In genomic region chr7:26361637-26362036, GRCh38 we compare ENCODE assay signal across 23 cellular contexts.
DNase-seq lines count a peak whose midpoint lies in the region; ATAC-seq, FAIRE-seq and TF ChIP-seq lines count a peak whose summit lies in the region.
"Had no signal": no experiment of that assay in that cellular context is flagged by ENCODE, and none has a peak within 500 bp of the region (broad histone marks: within the 10 kb centered on the region; RNA-seq: fewer than 3 reads in every experiment).

No MANE protein-coding gene starts in this region.

- FAIRE-seq in urothelium cell line (lab: Jason Lieb, UNC), result peak; percentile 74
- FAIRE-seq: A204.1, GM12891, GM19239 had no signal

- ATAC-seq in stimulated activated memory B cell treated with anti-CD40 and anti-IgM and Interleukin-4, amounts not matched to agents 10 μg/mL and 1 μg/mL and 100 μg/mL, for 72 hours, result no peak
- ATAC-seq in GM21390 (IDR thresholded peaks at IDR 0.05; ENCODE audit: unreplicated experiment), result no peak
- no peak for ATAC-seq in HG03097 (IDR thresholded peaks at IDR 0.05; ENCODE audit: low FRiP score, unreplicated experiment)
- ATAC-seq: HCT116 had no signal

- no peak for TF ChIP-seq CTCF in VCaP (conservative IDR thresholded peaks at IDR 0.05)

- H3K27ac Mint-ChIP-seq in stimulated activated memory B cell treated with anti-CD40 and anti-IgM and Interleukin-4, amounts not matched to agents 10 μg/mL and 1 μg/mL and 100 μg/mL, for 72 hours, result peak overlapping the region; percentile 24
- H3K27ac Mint-ChIP-seq: CD4-positive, CD25-positive, alpha-beta regulatory T cell; HFFc6 had no signal

- H3K27me3 Mint-ChIP-seq in stimulated activated memory B cell treated with anti-CD40 and anti-IgM and Interleukin-4, amounts not matched to agents 10 μg/mL and 1 μg/mL and 100 μg/mL, for 72 hours, result no peaks in the 10 kb centered on the region
- H3K27me3 Mint-ChIP-seq: CD4-positive, CD25-positive, alpha-beta regulatory T cell; CD8-positive, alpha-beta memory T cell had no signal

- DNase-seq in NCI-H69 (lab: John Stamatoyannopoulos, UW), result peak; percentile 68
- DNase-seq in urothelium cell line (ENCODE audit: low spot score), result no peak
- DNase-seq: ACHN; BE2C; C1 segment of cervical spinal cord; CD4-positive, CD25-positive, alpha-beta regulatory T cell; CD8-positive, alpha-beta memory T cell; COR-L47; DMS 273 treated with DMSO at 0.1 percent for 48 hours; DMS53; DND-41; EL; GOT3; H7; HFFc6 had no signal

- H3K4me3 Mint-ChIP-seq in stimulated activated memory B cell treated with anti-CD40 and anti-IgM and Interleukin-4, amounts not matched to agents 10 μg/mL and 1 μg/mL and 100 μg/mL, for 72 hours, result no peak overlapping the region
- H3K4me3 Mint-ChIP-seq: CD4-positive, CD25-positive, alpha-beta regulatory T cell; CD8-positive, alpha-beta memory T cell; HFFc6 had no signal

- H3K36me3 Mint-ChIP-seq in stimulated activated memory B cell treated with anti-CD40 and anti-IgM and Interleukin-4, amounts not matched to agents 10 μg/mL and 1 μg/mL and 100 μg/mL, for 72 hours, result peaks cover 17% of the 10 kb centered on the region

- H3K9me3 Mint-ChIP-seq in stimulated activated memory B cell treated with anti-CD40 and anti-IgM and Interleukin-4, amounts not matched to agents 10 μg/mL and 1 μg/mL and 100 μg/mL, for 72 hours, result no peaks in the 10 kb centered on the region
- H3K9me3 Mint-ChIP-seq: CD8-positive, alpha-beta memory T cell; HFFc6 had no signal

- peaks cover 56% of the 10 kb centered on the region for H3K4me1 Mint-ChIP-seq in stimulated activated memory B cell treated with anti-CD40 and anti-IgM and Interleukin-4, amounts not matched to agents 10 μg/mL and 1 μg/mL and 100 μg/mL, for 72 hours

- H3K27ac ChIP-seq in VCaP, result peak overlapping the region; percentile 83
